ENCODE assay signal across 8 cellular contexts in the genomic region with DNA sequence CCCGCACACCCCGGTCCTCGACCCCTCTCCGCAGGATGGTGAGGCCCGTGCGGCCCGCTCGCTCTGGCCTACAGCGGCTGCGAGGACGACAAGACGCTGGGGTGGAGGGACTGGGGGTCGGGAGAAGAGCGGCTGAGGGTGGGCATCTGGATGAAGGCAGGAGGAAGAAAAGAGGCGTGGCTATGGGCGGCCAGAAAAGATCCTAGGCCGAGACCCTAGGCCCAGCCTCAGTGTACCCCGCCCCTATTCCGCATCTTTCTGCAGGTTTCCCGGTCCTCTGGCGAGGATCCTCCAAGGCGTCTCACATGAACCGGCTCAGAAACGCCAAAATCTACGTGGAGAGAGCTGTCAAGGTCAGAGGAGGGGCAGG. TPM values are rescaled to one million over a fixed set of nuclear protein-coding genes. Genes with fewer than 3 reads are reported as not detected.
DNase-seq lines count a peak whose midpoint lies in the region; ATAC-seq, FAIRE-seq and TF ChIP-seq lines count a peak whose summit lies in the region.

No MANE protein-coding gene starts in this region.

- H3K4me3 Mint-ChIP-seq in activated naive CD8-positive, alpha-beta T cell: peak overlapping the region; percentile 77

- H3K27me3 ChIP-seq in iPS DF 6.9 (ENCODE audit: control insufficient read depth, insufficient read depth, low read length) (peaks cover 6% of the 10 kb centered on the region; the same call in 1 of the 2 replicates), small intestine (ENCODE audit: control insufficient read depth in 2 of 2, insufficient read depth in 2 of 2, low read length in 2 of 2) (no peaks in the 10 kb centered on the region)

- no CpG with 5 or more reads among the region's 25 CpGs for WGBS in iPS DF 6.9 (ENCODE audit: insufficient coverage, insufficient read length)
- 3 to 13% (median 7%) methylated on average over 24 to 25 of the region's 25 CpGs for WGBS in small intestine, 3 donors

- ATAC-seq in HG02852 (IDR thresholded peaks at IDR 0.05; ENCODE audit: unreplicated experiment) (no peak), HG02763 (IDR thresholded peaks at IDR 0.05; ENCODE audit: unreplicated experiment) (no peak)

- H3K4me3 ChIP-seq in HEK293 (ENCODE audit: low read depth, low read length): peak overlapping the region; percentile 34
- peak overlapping the region; percentile 62; the same call in 1 of the 2 replicates for H3K4me3 ChIP-seq in iPS DF 6.9 (ENCODE audit: low read length)
- peak overlapping the region; percentile 63 to 85 for H3K4me3 ChIP-seq in small intestine (ENCODE audit: low read depth in 1 of 2, low read length in 2 of 2)

- no peaks in the 10 kb centered on the region for H3K9me3 Mint-ChIP-seq in activated naive CD8-positive, alpha-beta T cell (ENCODE audit: low read depth)

- no peak for FAIRE-seq in small intestine (lab: Jason Lieb, UNC)

- peak overlapping the region; percentile 59 for H3K27ac Mint-ChIP-seq in activated naive CD8-positive, alpha-beta T cell

- H3K36me3 Mint-ChIP-seq in activated naive CD8-positive, alpha-beta T cell: no peaks in the 10 kb centered on the region

- no peak for DNase-seq in iPS DF 6.9 (ENCODE audit: low read depth, low spot score)
- no peak for DNase-seq in small intestine
- no peak for DNase-seq in stimulated activated CD4-positive, alpha-beta T cell treated with anti-CD3 and anti-CD28 coated beads, Interleukin-2, amount 100 ng/mL, for 48 hours
- DNase-seq in NCI-H226: no peak

- peak overlapping the region; percentile 76; the same call in 1 of the 2 replicates for H3K27ac ChIP-seq in HEK293 (ENCODE audit: extremely low read depth, low read depth, low read length)
- no peak overlapping the region for H3K27ac ChIP-seq in iPS DF 6.9 (ENCODE audit: low read length)
- peak overlapping the region; percentile 95 to 97 for H3K27ac ChIP-seq in small intestine (ENCODE audit: low read depth in 1 of 2, low read length in 1 of 2)

- H3K27me3 Mint-ChIP-seq in activated naive CD8-positive, alpha-beta T cell: no peaks in the 10 kb centered on the region

- H3K9me3 ChIP-seq in HEK293 (ENCODE audit: control insufficient read depth, insufficient read depth, low read depth, low read length) (no peaks in the 10 kb centered on the region), iPS DF 6.9 (ENCODE audit: control insufficient read depth, insufficient read depth, low read length) (no peaks in the 10 kb centered on the region), small intestine (ENCODE audit: control insufficient read depth, low read depth) (no peaks in the 10 kb centered on the region)

- POLR2A ChIA-PET in HEK293 (lab: Yijun Ruan, JAX): interaction anchor here (3.6 kb wide), 1 partner anchor 17 kb away, joined by 18 read pairs; a partner anchor contains a TSS

- no peak for TF ChIP-seq CTCF in HEK293 (tag by site-specific recombination; IDR thresholded peaks at IDR 0.05)

- H3K4me1 Mint-ChIP-seq in activated naive CD8-positive, alpha-beta T cell (ENCODE audit: low read depth): peaks cover 36% of the 10 kb centered on the region

- CTCF ChIA-PET in HEK293 (lab: Yijun Ruan, JAX): no interaction called here

- H3K4me1 ChIP-seq in HEK293 (ENCODE audit: control insufficient read depth, insufficient read depth, low read length) (peaks cover 6% of the 10 kb centered on the region; the same call in 1 of the 2 replicates), iPS DF 6.9 (ENCODE audit: control insufficient read depth, insufficient read depth, low read length) (no peaks in the 10 kb centered on the region), small intestine (ENCODE audit: control insufficient read depth in 2 of 2, insufficient read depth in 1 of 2, low read depth in 1 of 2, low read length in 1 of 2) (peaks cover 1 to 2% of the 10 kb centered on the region in 2 donors)

- H3K36me3 ChIP-seq in HEK293 (ENCODE audit: control insufficient read depth in 2 of 2, insufficient read depth in 1 of 2, low read length in 2 of 2) (peaks cover 3 to 69% of the 10 kb centered on the region in 2 experiments; a peak in 2 of 3 replicates), iPS DF 6.9 (ENCODE audit: control insufficient read depth, insufficient read depth, low read length) (peaks cover 7% of the 10 kb centered on the region), small intestine (ENCODE audit: control insufficient read depth in 2 of 2, insufficient read depth in 2 of 2, low read length in 2 of 2) (peaks cover 11 to 16% of the 10 kb centered on the region in 2 donors)

TF ChIP-seq in HEK293, 187 proteins besides CTCF, POLR2A, EP300 and RAD21:
- TF ChIP-seq ZNF404 (tag by site-specific recombination; IDR thresholded peaks at IDR 0.05) (no peak), HOXA7 (CRISPR knock-in tag; IDR thresholded peaks at IDR 0.05; ENCODE audit: borderline replicate concordance) (no peak), ZNF324 (tag by site-specific recombination; IDR thresholded peaks at IDR 0.05) (no peak), ZNF791 (tag by site-specific recombination; IDR thresholded peaks at IDR 0.05) (no peak), ZNF776 (tag by site-specific recombination; IDR thresholded peaks at IDR 0.05; ENCODE audit: borderline replicate concordance) (no peak), SALL2 (tag by site-specific recombination; IDR thresholded peaks at IDR 0.05; ENCODE audit: borderline replicate concordance) (no peak), ZNF214 (tag by site-specific recombination; IDR thresholded peaks at IDR 0.05; ENCODE audit: borderline replicate concordance) (no peak), ZSCAN16 (tag by site-specific recombination; IDR thresholded peaks at IDR 0.05) (no peak), ZNF76 (tag by site-specific recombination; IDR thresholded peaks at IDR 0.05; ENCODE audit: borderline replicate concordance, low read depth) (no peak), MEIS1 (CRISPR knock-in tag; IDR thresholded peaks at IDR 0.05; ENCODE audit: borderline replicate concordance) (no peak), ZNF23 (tag by site-specific recombination; IDR thresholded peaks at IDR 0.05; ENCODE audit: borderline replicate concordance) (no peak), ZNF169 (tag by site-specific recombination; IDR thresholded peaks at IDR 0.05) (no peak)
- TF ChIP-seq, protein P1, sequence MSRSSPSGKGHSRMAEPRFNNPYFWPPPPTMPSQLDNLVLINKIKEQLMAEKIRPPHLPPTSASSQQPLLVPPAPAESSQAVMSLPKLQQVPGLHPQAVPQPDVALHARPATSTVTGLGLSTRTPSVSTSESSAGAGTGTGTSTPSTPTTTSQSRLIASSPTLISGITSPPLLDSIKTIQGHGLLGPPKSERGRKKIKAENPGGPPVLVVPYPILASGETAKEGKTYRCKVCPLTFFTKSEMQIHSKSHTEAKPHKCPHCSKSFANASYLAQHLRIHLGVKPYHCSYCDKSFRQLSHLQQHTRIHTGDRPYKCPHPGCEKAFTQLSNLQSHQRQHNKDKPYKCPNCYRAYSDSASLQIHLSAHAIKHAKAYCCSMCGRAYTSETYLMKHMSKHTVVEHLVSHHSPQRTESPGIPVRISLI (tag by site-specific recombination; IDR thresholded peaks at IDR 0.05): no peak

RNA-seq across cellular contexts. Expression of a gene that starts 0.3 kb away (rescaled TPM):
- 10 to 100 TPM; 20.8 to 23.2 (median 21.9) TPM for polyA plus RNA-seq in small intestine

RNA-seq across cellular contexts. Expression of a gene that starts 17.5 kb away (rescaled TPM):
- polyA plus RNA-seq in small intestine: 100 to 1,000 TPM; 143 to 178 (median 151) TPM

RNA-seq across cellular contexts. Expression of a gene that starts 18.1 kb away (rescaled TPM):
- 10 to 100 TPM; 41.1 to 59.0 (median 43.0) TPM for polyA plus RNA-seq in small intestine

RNA-seq across cellular contexts. Expression of a gene that starts 33.5 kb away (rescaled TPM):
- polyA plus RNA-seq in small intestine: 10 to 100 TPM; 19.2 to 41.1 (median 23.5) TPM

RNA-seq across cellular contexts. Expression of a gene that starts 40.6 kb away (rescaled TPM):
- 10 to 100 TPM; 10.1 to 22.5 (median 17.8) TPM for polyA plus RNA-seq in small intestine
